ENCODE assay signal across 9 cellular contexts in the genomic region with DNA sequence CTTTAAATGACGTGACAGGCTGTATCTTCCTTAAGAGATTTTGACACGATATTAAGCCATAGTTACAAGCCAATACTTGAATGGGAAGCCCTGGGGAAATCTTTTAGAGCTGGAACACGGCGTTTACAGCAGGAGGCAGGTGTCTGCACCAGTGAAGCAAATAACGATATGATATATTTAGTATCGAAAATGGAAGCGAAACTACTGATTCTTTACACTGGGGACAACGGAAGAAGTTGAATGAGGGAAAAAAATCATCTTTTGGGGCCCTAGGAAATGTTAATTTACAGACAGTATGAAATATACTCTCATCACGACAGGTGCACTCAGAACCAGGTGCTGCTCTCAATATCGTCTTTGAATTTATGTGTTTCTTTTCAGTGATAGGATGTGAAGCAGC.
DNase-seq lines count a peak whose midpoint lies in the region; ATAC-seq, FAIRE-seq and TF ChIP-seq lines count a peak whose summit lies in the region.
"Had no signal": no experiment of that assay in that cellular context is flagged by ENCODE, and none has a peak within 500 bp of the region (broad histone marks: within the 10 kb centered on the region; RNA-seq: fewer than 3 reads in every experiment).

No MANE protein-coding gene starts in this region.

- peaks cover 5% of the 10 kb centered on the region for H3K4me1 Mint-ChIP-seq in brain

- TF ChIP-seq CTCF in MM.1S (IDR thresholded peaks at IDR 0.05; ENCODE audit: low read length) (peak; percentile 15; the same call in 1 of the 2 replicates), brain (conservative IDR thresholded peaks at IDR 0.05) (no peak)

- H3K36me3 ChIP-seq in MM.1S (replicated peaks; ENCODE audit: insufficient read depth, low read length): no peaks in the 10 kb centered on the region

- ATAC-seq in GM19035 (IDR thresholded peaks at IDR 0.05; ENCODE audit: unreplicated experiment): peak; percentile 88
- ATAC-seq in HG02798 (IDR thresholded peaks at IDR 0.05; ENCODE audit: poor library complexity, unreplicated experiment): peak; percentile 95
- no peak for ATAC-seq in GM21423 (IDR thresholded peaks at IDR 0.05; ENCODE audit: unreplicated experiment)
- no peak for ATAC-seq in GM19397 (IDR thresholded peaks at IDR 0.05; ENCODE audit: unreplicated experiment)
- ATAC-seq: foreskin keratinocyte had no signal

- peak overlapping the region in 3 of 5 experiments; percentile 12 to 65 (median 49) for H3K27ac Mint-ChIP-seq in brain

- peak; percentile 89 for DNase-seq in MM.1S
- DNase-seq in GM12891 (ENCODE audit: insufficient read length, low spot score): no peak

- H3K4me3 ChIP-seq in MM.1S (ENCODE audit: low read length): peak overlapping the region; percentile 31; the same call in 1 of the 2 replicates

- peak overlapping the region; percentile 95 for H3K27ac ChIP-seq in MM.1S (ENCODE audit: low read length)
- H3K27ac ChIP-seq: foreskin keratinocyte had no signal

- peaks cover 14% of the 10 kb centered on the region for H3K4me1 ChIP-seq in MM.1S (ENCODE audit: low read length)
- H3K4me1 ChIP-seq: foreskin keratinocyte had no signal

- H3K9me3 ChIP-seq in MM.1S (replicated peaks; ENCODE audit: insufficient read depth, low read length): no peaks in the 10 kb centered on the region

- peaks cover 18% of the 10 kb centered on the region for H3F3A ChIP-seq in MM.1S (ENCODE audit: insufficient read depth, low read length)

- H3K9me2 ChIP-seq in MM.1S (replicated peaks; ENCODE audit: insufficient read depth, low read length): no peaks in the 10 kb centered on the region

- H3K4me2 ChIP-seq in MM.1S (ENCODE audit: low read depth, low read length): peak overlapping the region; percentile 50

- peaks cover 0 to 5% (median 2%) of the 10 kb centered on the region in 5 experiments for H3K9me3 Mint-ChIP-seq in brain

- no peaks in the 10 kb centered on the region for H3K27me3 Mint-ChIP-seq in brain

- H3K9ac ChIP-seq in MM.1S (ENCODE audit: low read length): peak overlapping the region; percentile 55

- no peak for TF ChIP-seq POLR2A in GM12891 (IDR thresholded peaks at IDR 0.05; ENCODE audit: low read depth, low read length)

- no peaks in the 10 kb centered on the region for H3K27me3 ChIP-seq in MM.1S (replicated peaks; ENCODE audit: insufficient read depth, low read length)
- H3K27me3 ChIP-seq: foreskin keratinocyte had no signal

- H3K79me2 ChIP-seq in MM.1S (ENCODE audit: low read length): no peaks in the 10 kb centered on the region

- H3K4me3 Mint-ChIP-seq in brain: peak overlapping the region in 2 of 5 experiments; percentile 38 to 69

- FAIRE-seq in GM12891 (lab: Jason Lieb, UNC): no peak
- FAIRE-seq: astrocyte had no signal

- H3K36me3 Mint-ChIP-seq in brain: no peaks in the 10 kb centered on the region

- peak overlapping the region; percentile 48 for H2AFZ ChIP-seq in MM.1S (ENCODE audit: low read length)

- no peaks in the 10 kb centered on the region for H4K20me1 ChIP-seq in MM.1S (ENCODE audit: insufficient read depth, low read length)

TF ChIP-seq in GM12891, 5 proteins besides CTCF, POLR2A, EP300 and RAD21:
- TF ChIP-seq TAF1 (IDR thresholded peaks at IDR 0.05; ENCODE audit: low read depth, low read length) (no peak), PAX5 (IDR thresholded peaks at IDR 0.05; ENCODE audit: insufficient read depth, low read length, severe bottlenecking) (no peak), SPI1 (IDR thresholded peaks at IDR 0.05; ENCODE audit: low read depth, low read length) (no peak), POLR2AphosphoS5 (IDR thresholded peaks at IDR 0.05; ENCODE audit: low read depth, low read length) (no peak), POU2F2 (IDR thresholded peaks at IDR 0.05; ENCODE audit: low read depth, low read length) (no peak)

Comparison
In these comparisons a context has a peak if more than half of its experiments do, and no peak if none do; other contexts are left out.
1. ATAC-seq: peak in GM19035 (single experiment) and HG02798 (single experiment); none in GM21423 (single experiment) and GM19397 (single experiment).